In genomic region chr1:211667065-211667617, GRCh38 we compare ENCODE assay signal across 23 cellular contexts.
"Had no signal": no experiment of that assay in that cellular context is flagged by ENCODE, and none has a peak within 500 bp of the region (broad histone marks: within the 10 kb centered on the region; RNA-seq: fewer than 3 reads in every experiment).

No MANE protein-coding gene starts in this region.

- H3K4me3 ChIP-seq: mucosa of descending colon, transverse colon, uterus had no signal

- DNase-seq: activated CD4-positive, alpha-beta T cell treated with anti-CD3 and anti-CD28 coated beads for 4 hours; activated CD4-positive, alpha-beta T cell treated with anti-CD3 and anti-CD28 coated beads, Interleukin-2, amount 50 U/mL, for 48 hours; activated CD4-positive, CD25-positive, alpha-beta regulatory T cell; activated naive CD4-positive, alpha-beta T cell treated with Interleukin-2 at 50 U/mL for 16 hours; activated naive CD8-positive, alpha-beta T cell treated with anti-CD3 and anti-CD28 coated beads for 36 hours; activated T-cell treated with anti-CD3 and anti-CD28 coated beads, Interleukin-2, amount 50 U/mL, for 48 hours; amygdala; caudate nucleus; dermis blood vessel endothelial cell; effector CD8-positive, alpha-beta T cell; foreskin melanocyte; hippocampal formation; kidney glomerular epithelial cell; left ventricle myocardium superior; mucosa of descending colon; nephron progenitor cell; stimulated activated CD4-positive, alpha-beta T cell treated with anti-CD3 and anti-CD28 coated beads, Interleukin-2, amount 100 ng/mL, for 48 hours; stimulated activated CD8-positive, alpha-beta memory T cell treated with anti-CD3 and anti-CD28 coated beads, Interleukin-4, amount 100 ng/mL, for 48 hours; stimulated activated naive B cell treated with anti-CD40 and anti-IgM and Interleukin-4, amounts not matched to agents 10 μg/mL and 1 μg/mL and 100 μg/mL, for 72 hours; T-helper 9 cell; transverse colon; uterus had no signal

- H3K36me3 ChIP-seq: transverse colon, uterus had no signal

- H3K27me3 ChIP-seq: transverse colon had no signal

- H3K9me3 ChIP-seq: mucosa of descending colon, transverse colon, uterus had no signal

- ATAC-seq: left ventricle myocardium superior; mucosa of descending colon; sciatic nerve; stimulated activated naive B cell treated with anti-CD40 and anti-IgM and Interleukin-4, amounts not matched to agents 10 μg/mL and 1 μg/mL and 100 μg/mL, for 72 hours had no signal

- H3K4me1 ChIP-seq: transverse colon, uterus had no signal

- H3K27ac ChIP-seq: transverse colon, uterus had no signal
